Comparison of ENCODE assay signal across 10 cellular contexts in genomic region chr2:113225505-113226259, GRCh38. TPM values are rescaled to one million over a fixed set of nuclear protein-coding genes. Genes with fewer than 3 reads are reported as not detected.
DNase-seq lines count a peak whose midpoint lies in the region; ATAC-seq and TF ChIP-seq lines count a peak whose summit lies in the region.
"Had no signal": no experiment of that assay in that cellular context is flagged by ENCODE, and none has a peak within 500 bp of the region (broad histone marks: within the 10 kb centered on the region; RNA-seq: fewer than 3 reads in every experiment).

No MANE protein-coding gene starts in this region.

- H3K27ac ChIP-seq in left lung, result no peak overlapping the region
- H3K27ac ChIP-seq: gastrocnemius medialis had no signal

- no peaks in the 10 kb centered on the region for H3K36me3 ChIP-seq in left lung
- H3K36me3 ChIP-seq: gastrocnemius medialis had no signal

- no peaks in the 10 kb centered on the region for H3K27me3 ChIP-seq in left lung
- H3K27me3 ChIP-seq: gastrocnemius medialis had no signal

- intact Hi-C loops in left lung (cut with DNase I), result no loop called here

- TF ChIP-seq CTCF in astrocyte of the cerebellum (IDR thresholded peaks at IDR 0.05; ENCODE audit: low read depth, low read length, missing control alignments) (no peak), left lung (IDR thresholded peaks at IDR 0.05) (no peak)

- in situ Hi-C loops in astrocyte of the cerebellum (cut with HindIII; ENCODE audit: low sequenced_read_pairs), result no loop called here

- H3K4me1 ChIP-seq in left lung, result no peaks in the 10 kb centered on the region
- H3K4me1 ChIP-seq: gastrocnemius medialis had no signal

- peak; percentile 77 for DNase-seq in COR-L47 (lab: John Stamatoyannopoulos, UW)
- DNase-seq in NCI-H2029 (lab: John Stamatoyannopoulos, UW), result peak; percentile 41
- peak; percentile 80 for DNase-seq in astrocyte of the cerebellum (ENCODE audit: low read depth)
- no peak for DNase-seq in left lung
- no peak for DNase-seq in SK-N-DZ (ENCODE audit: low spot score)
- DNase-seq in SW 1271 (lab: John Stamatoyannopoulos, UW), result no peak
- DNase-seq in inferior parietal cortex (ENCODE audit: extremely low spot score), result no peak
- DNase-seq: Calu3, gastrocnemius medialis had no signal

- H3K9me3 ChIP-seq in left lung, result no peaks in the 10 kb centered on the region
- H3K9me3 ChIP-seq: gastrocnemius medialis had no signal

- no peak overlapping the region for H3K4me3 ChIP-seq in astrocyte of the cerebellum (ENCODE audit: low read depth, low read length)
- H3K4me3 ChIP-seq in left lung, result no peak overlapping the region
- H3K4me3 ChIP-seq: gastrocnemius medialis had no signal

- ATAC-seq in left lung, result peak; percentile 57
- no peak for ATAC-seq in HG03565 (IDR thresholded peaks at IDR 0.05; ENCODE audit: unreplicated experiment)

RNA-seq across cellular contexts. Expression of gene PSD4, which starts 51.9 kb away (rescaled TPM):
- total RNA-seq in left lung, result 10 to 100 TPM; 29.8 to 50.2 TPM
- not detected in 2 replicates for polyA plus RNA-seq in SK-N-DZ (2014; cell fraction: cytosol; rRNA removed)
- not detected in 2 replicates for polyA plus RNA-seq in SK-N-DZ (2014; cell fraction: nucleus; rRNA removed)

RNA-seq across cellular contexts. Expression of gene PAX8, which starts 53.0 kb away (rescaled TPM):
- 1 to 10 TPM; 2.6 to 4.8 TPM for total RNA-seq in left lung
- not detected in 2 replicates for polyA plus RNA-seq in SK-N-DZ (2014; cell fraction: cytosol; rRNA removed)
- not detected in 2 replicates for polyA plus RNA-seq in SK-N-DZ (2014; cell fraction: nucleus; rRNA removed)

Comparison
In these comparisons a context has a peak if more than half of its experiments do, and no peak if none do; other contexts are left out.
1. DNase-seq: peak in COR-L47 (single experiment), NCI-H2029 (single experiment) and astrocyte of the cerebellum (single experiment); none in left lung (0 of 2), SK-N-DZ (single experiment), SW 1271 (0 of 2) and inferior parietal cortex (single experiment).